In the genomic region with DNA sequence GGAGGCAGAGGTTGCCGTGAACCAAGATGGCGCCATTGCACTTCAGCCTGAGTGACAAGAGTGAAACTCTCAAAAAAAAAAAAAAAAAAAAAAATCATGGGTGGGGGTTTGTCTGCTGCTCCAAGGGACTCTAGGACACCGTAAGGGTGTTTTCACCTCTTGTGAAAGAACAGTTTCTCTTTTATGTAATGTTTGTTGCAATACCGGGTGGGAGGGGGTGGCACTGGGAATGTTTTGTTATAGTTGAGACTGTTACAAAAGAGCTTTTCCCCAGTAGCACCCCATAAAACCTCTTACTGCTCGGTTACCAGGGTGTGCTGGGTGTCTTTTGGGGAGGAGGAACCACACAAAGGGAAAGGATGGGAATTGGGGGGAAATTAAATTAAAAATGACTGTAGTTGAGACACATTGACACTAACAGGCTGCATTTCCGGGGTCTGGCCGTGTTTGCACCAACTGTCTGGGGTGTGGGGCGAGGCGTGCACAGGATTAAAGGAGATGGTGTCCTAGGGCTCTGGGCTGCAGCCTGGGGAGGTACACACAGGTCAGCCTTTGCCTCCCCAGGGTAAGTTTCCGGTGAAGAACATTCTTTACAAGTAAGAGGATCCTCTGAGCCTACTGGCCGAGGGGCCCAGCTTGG, we compare ENCODE assay signal across 25 cellular contexts. TPM values are rescaled to one million over a fixed set of nuclear protein-coding genes. Genes with fewer than 3 reads are reported as not detected.
DNase-seq lines count a peak whose midpoint lies in the region; ATAC-seq, FAIRE-seq and TF ChIP-seq lines count a peak whose summit lies in the region.
"Had no signal": no experiment of that assay in that cellular context is flagged by ENCODE, and none has a peak within 500 bp of the region (broad histone marks: within the 10 kb centered on the region; RNA-seq: fewer than 3 reads in every experiment).

No MANE protein-coding gene starts in this region.

- H3K27me3 ChIP-seq in adipocyte (replicated peaks; ENCODE audit: control insufficient read depth, insufficient read depth, low read length) (peaks cover 72% of the 10 kb centered on the region), right lobe of liver (no peaks in the 10 kb centered on the region), thyroid gland (no peaks in the 10 kb centered on the region)

- no peaks in the 10 kb centered on the region for H3K36me3 ChIP-seq in adipocyte (ENCODE audit: control insufficient read depth, insufficient read depth, low read length, severe bottlenecking)
- H3K36me3 ChIP-seq in right lobe of liver: no peaks in the 10 kb centered on the region
- H3K36me3 ChIP-seq in thyroid gland: no peaks in the 10 kb centered on the region
- H3K36me3 ChIP-seq: gastrocnemius medialis, prostate gland, transverse colon had no signal

- H3K27ac ChIP-seq in right lobe of liver (peak overlapping the region in 2 of 3 donors; percentile 38 to 68), thyroid gland (peak overlapping the region in 2 of 3 donors; percentile 30 to 95)
- H3K27ac ChIP-seq: gastrocnemius medialis, transverse colon had no signal

- TF ChIP-seq CTCF in right lobe of liver (IDR thresholded peaks at IDR 0.05) (no peak), thyroid gland (IDR thresholded peaks at IDR 0.05) (no peak)

- intact Hi-C loops in right lobe of liver (cut with DNase I): loop anchor here in 1 of 2 donors (5.0 to 10.0 kb wide), 2 partner anchors 263 to 466 kb away; a partner anchor contains a TSS
- intact Hi-C loops in thyroid gland (cut with DNase I): loop anchor here (10.0 kb wide), 1 partner anchor 66 kb away; no protein-coding TSS in a partner anchor

- TF ChIP-seq POLR2A in right lobe of liver (IDR thresholded peaks at IDR 0.05): peak; percentile 24
- no peak for TF ChIP-seq POLR2A in thyroid gland (IDR thresholded peaks at IDR 0.05)

- DNase-seq in MV-4-11 (lab: John Stamatoyannopoulos, UW): peak; percentile 69
- DNase-seq in adipocyte (ENCODE audit: low read depth): peak; percentile 40
- DNase-seq in right lobe of liver: no peak
- DNase-seq in thyroid gland: no peak
- no peak for DNase-seq in HTR-8/SVneo (ENCODE audit: insufficient read length, low spot score)
- no peak for DNase-seq in DMS 273 (lab: John Stamatoyannopoulos, UW; ENCODE audit: unreplicated experiment)
- DNase-seq: activated CD8-positive, alpha-beta T cell treated with anti-CD3 and anti-CD28 coated beads for 36 hours; activated naive CD4-positive, alpha-beta T cell treated with anti-CD3 and anti-CD28 coated beads, Interleukin-2, amount 10 ng/mL, durations not matched to agents 7 days and 5 days; activated T-cell treated with anti-CD3 and anti-CD28 coated beads, Interleukin-2, amount 50 U/mL, for 1 hour; cerebellar nuclear complex; effector CD4-positive, alpha-beta T cell; gastrocnemius medialis; kidney glomerular epithelial cell; natural killer cell; NCI-H1930; small intestine; stimulated activated CD4-positive, alpha-beta T cell treated with anti-CD3 and anti-CD28 coated beads, Interleukin-4, amount 100 ng/mL, for 1 hour; transverse colon had no signal

- H3K4me3 ChIP-seq in adipocyte (ENCODE audit: low read length): no peak overlapping the region
- H3K4me3 ChIP-seq in right lobe of liver: peak overlapping the region in 1 of 3 donors; percentile 32
- no peak overlapping the region for H3K4me3 ChIP-seq in thyroid gland (replicated peaks in 1 of 3)
- H3K4me3 ChIP-seq: prostate gland had no signal

- FAIRE-seq in HTR-8/SVneo (lab: Jason Lieb, UNC): no peak
- FAIRE-seq: astrocyte, GM18507, small intestine had no signal

- H3K9ac ChIP-seq in adipocyte (ENCODE audit: low read length): no peak overlapping the region

- ATAC-seq in right lobe of liver (peak in 2 of 4 donors; percentile 8 to 11), GM19023 (IDR thresholded peaks at IDR 0.05; ENCODE audit: unreplicated experiment) (no peak)
- ATAC-seq: activated CD8-positive, alpha-beta T cell treated with anti-CD3 and anti-CD28 coated beads for 36 hours; esophagus mucosa; gastrocnemius medialis; natural killer cell; Panc1 had no signal

- WGBS in right lobe of liver (ENCODE audit: insufficient coverage, low coverage, low lambda C conversion rate, missing lambda C conversion rate): 43% methylated on average over 8 of the region's 11 CpGs
- 83 to 87% methylated on average over 11 of the region's 11 CpGs for WGBS in thyroid gland, 2 donors

- H3K9me3 ChIP-seq in adipocyte (ENCODE audit: control insufficient read depth, low read length): no peaks in the 10 kb centered on the region
- H3K9me3 ChIP-seq in right lobe of liver: no peaks in the 10 kb centered on the region
- no peaks in the 10 kb centered on the region for H3K9me3 ChIP-seq in thyroid gland
- H3K9me3 ChIP-seq: gastrocnemius medialis, prostate gland, transverse colon had no signal

- H3K4me1 ChIP-seq in adipocyte (ENCODE audit: control insufficient read depth, insufficient read depth, low read length) (peaks cover 12% of the 10 kb centered on the region), right lobe of liver (no peaks in the 10 kb centered on the region), thyroid gland (peaks cover 36 to 55% of the 10 kb centered on the region in 2 donors)
- H3K4me1 ChIP-seq: gastrocnemius medialis, prostate gland had no signal

RNA-seq across cellular contexts. Expression of a gene that starts 1.6 kb away (rescaled TPM):
- 1 to 10 TPM; 2.1 to 6.6 (median 2.4) TPM for total RNA-seq in right lobe of liver
- 1 to 10 TPM in 3 of 4 donors, under 1 TPM in 1; 0.89 to 1.4 (median 1.2) TPM for total RNA-seq in thyroid gland
- total RNA-seq: M059J had no signal

Comparison
In these comparisons a context has a peak if more than half of its experiments do, and no peak if none do; other contexts are left out.
1. DNase-seq: peak in MV-4-11 (single experiment) and adipocyte (single experiment); none in right lobe of liver (0 of 3), thyroid gland (0 of 2), HTR-8/SVneo (single experiment) and DMS 273 (single experiment).